ENCODE assay signal across 8 cellular contexts in genomic region chr20:53591206-53591651, GRCh38. TPM values are rescaled to one million over a fixed set of nuclear protein-coding genes. Genes with fewer than 3 reads are reported as not detected.
DNase-seq lines count a peak whose midpoint lies in the region; ATAC-seq and TF ChIP-seq lines count a peak whose summit lies in the region.
"Not testable (repeated sequence)": the region's sequence is repeated elsewhere in the genome, so short reads cannot be mapped to it uniquely, and the experiment has no call there.

No MANE protein-coding gene starts in this region.

- H3K27me3 ChIP-seq in CD8-positive, alpha-beta T cell (ENCODE audit: insufficient read depth, low read length); SU-DHL-6 (ENCODE audit: low read length); iPS-20b (ENCODE audit: insufficient read depth, low read length); suprapubic skin: not testable (repeated sequence)

- TF ChIP-seq POLR2A in suprapubic skin (IDR thresholded peaks at IDR 0.05), result not testable (repeated sequence)

- H3K9me3 ChIP-seq in CD8-positive, alpha-beta T cell (ENCODE audit: low read length); SU-DHL-6 (ENCODE audit: insufficient read depth, low read length); iPS-20b (ENCODE audit: insufficient read depth, low read depth, low read length); suprapubic skin: not testable (repeated sequence)

- CTCF ChIA-PET in CD8-positive, alpha-beta T cell (lab: Charles Lee), result interaction anchor here (0.8 to 1.6 kb wide), 6 partner anchors 8 to 325 kb away, joined by 3 to 4 read pairs (median 3); no protein-coding TSS in a partner anchor

- not testable (repeated sequence) for H4K20me1 ChIP-seq in SU-DHL-6 (ENCODE audit: low read depth, low read length)

- not testable (repeated sequence) for TF ChIP-seq CTCF in CD8-positive, alpha-beta T cell (IDR thresholded peaks at IDR 0.05); SU-DHL-6 (IDR thresholded peaks at IDR 0.05; ENCODE audit: insufficient read depth, low read length, poor library complexity, severe bottlenecking); endothelial cell (IDR thresholded peaks at IDR 0.05; ENCODE audit: unreplicated experiment); neural crest cell (conservative IDR thresholded peaks at IDR 0.05); suprapubic skin (IDR thresholded peaks at IDR 0.05)

- peaks cover 10% of the 10 kb centered on the region for H3K36me3 Mint-ChIP-seq in CD8-positive, alpha-beta T cell
- peaks cover 31% of the 10 kb centered on the region for H3K36me3 Mint-ChIP-seq in activated naive CD8-positive, alpha-beta T cell treated with anti-CD3 and anti-CD28 coated beads, Interleukin-2, amount 10 ng/mL, durations not matched to agents 7 days and 5 days
- not testable (repeated sequence) for H3K36me3 Mint-ChIP-seq in endothelial cell (ENCODE audit: low read depth, unreplicated experiment); neural crest cell (ENCODE audit: low read depth)

- peak overlapping the region; percentile 95 for H3K4me3 Mint-ChIP-seq in CD8-positive, alpha-beta T cell
- peak overlapping the region; percentile 97 for H3K4me3 Mint-ChIP-seq in activated naive CD8-positive, alpha-beta T cell treated with anti-CD3 and anti-CD28 coated beads, Interleukin-2, amount 10 ng/mL, durations not matched to agents 7 days and 5 days
- H3K4me3 Mint-ChIP-seq in endothelial cell (ENCODE audit: unreplicated experiment) (peak overlapping the region; percentile 98), neural crest cell (peak overlapping the region; percentile 98)

- not testable (repeated sequence) for H3K9me2 ChIP-seq in SU-DHL-6 (replicated peaks; ENCODE audit: insufficient read depth, low read length)

- H3K9me3 Mint-ChIP-seq in CD8-positive, alpha-beta T cell; activated naive CD8-positive, alpha-beta T cell treated with anti-CD3 and anti-CD28 coated beads, Interleukin-2, amount 10 ng/mL, durations not matched to agents 7 days and 5 days; endothelial cell (ENCODE audit: unreplicated experiment); neural crest cell: not testable (repeated sequence)

- peaks cover 32% of the 10 kb centered on the region for H3K4me1 ChIP-seq in CD8-positive, alpha-beta T cell (ENCODE audit: insufficient read depth, low read length)
- H3K4me1 ChIP-seq in iPS-20b (ENCODE audit: insufficient read depth, low read length) (peaks cover 28% of the 10 kb centered on the region), suprapubic skin (peaks cover 48% of the 10 kb centered on the region)

- H3K36me3 ChIP-seq in CD8-positive, alpha-beta T cell (ENCODE audit: insufficient read depth, low read length); SU-DHL-6 (ENCODE audit: low read length); iPS-20b (ENCODE audit: insufficient read depth, low read depth, low read length); suprapubic skin: not testable (repeated sequence)

- not testable (repeated sequence) for ATAC-seq in CD8-positive, alpha-beta T cell; activated naive CD8-positive, alpha-beta T cell treated with anti-CD3 and anti-CD28 coated beads, Interleukin-2, amount 10 ng/mL, durations not matched to agents 7 days and 5 days (ENCODE audit: low read depth)

- DNase-seq in CD8-positive, alpha-beta T cell; Jurkat, Clone E6-1 (ENCODE audit: low read depth, low spot score); activated naive CD8-positive, alpha-beta T cell treated with anti-CD3 and anti-CD28 coated beads, Interleukin-2, amount 10 ng/mL, durations not matched to agents 7 days and 5 days; endothelial cell (ENCODE audit: low spot score); neural crest cell (ENCODE audit: low read depth, low spot score); suprapubic skin (ENCODE audit: low spot score in 2 of 2): not testable (repeated sequence)

- H3K27ac Mint-ChIP-seq in CD8-positive, alpha-beta T cell, result peak overlapping the region; percentile 98
- peak overlapping the region; percentile 89 for H3K27ac Mint-ChIP-seq in activated naive CD8-positive, alpha-beta T cell treated with anti-CD3 and anti-CD28 coated beads, Interleukin-2, amount 10 ng/mL, durations not matched to agents 7 days and 5 days
- H3K27ac Mint-ChIP-seq in endothelial cell (ENCODE audit: unreplicated experiment) (peak overlapping the region; percentile 99), neural crest cell (ENCODE audit: unreplicated experiment) (peak overlapping the region; percentile 11)

- TF ChIP-seq EP300 in suprapubic skin (IDR thresholded peaks at IDR 0.05), result not testable (repeated sequence)

- H3F3A ChIP-seq in SU-DHL-6 (ENCODE audit: insufficient read depth), result peaks cover 24% of the 10 kb centered on the region

- not testable (repeated sequence) for H2AFZ ChIP-seq in SU-DHL-6 (ENCODE audit: low read depth, low read length, severe bottlenecking)

- peak overlapping the region; percentile 79 for H3K4me2 ChIP-seq in SU-DHL-6 (ENCODE audit: low read depth, low read length, poor library complexity, severe bottlenecking)

- H3K9ac ChIP-seq in SU-DHL-6 (ENCODE audit: low read length), result peak overlapping the region; percentile 88
- peak overlapping the region; percentile 97; the same call in 1 of the 2 replicates for H3K9ac ChIP-seq in iPS-20b (ENCODE audit: low read depth, low read length)

- not testable (repeated sequence) for H3K27me3 Mint-ChIP-seq in CD8-positive, alpha-beta T cell (ENCODE audit: low read depth); activated naive CD8-positive, alpha-beta T cell treated with anti-CD3 and anti-CD28 coated beads, Interleukin-2, amount 10 ng/mL, durations not matched to agents 7 days and 5 days; endothelial cell (ENCODE audit: unreplicated experiment); neural crest cell (ENCODE audit: low read depth)

- 8% methylated on average over 4 of the region's 4 CpGs for WGBS in suprapubic skin

- peak overlapping the region; percentile 65 for H3K4me3 ChIP-seq in CD8-positive, alpha-beta T cell (ENCODE audit: low read depth, low read length)
- peak overlapping the region; percentile 66 for H3K4me3 ChIP-seq in Jurkat, Clone E6-1 (ENCODE audit: low read length)
- H3K4me3 ChIP-seq in SU-DHL-6 (ENCODE audit: insufficient read depth, low read length, poor library complexity, severe bottlenecking) (peak overlapping the region; percentile 37), iPS-20b (ENCODE audit: low read length) (peak overlapping the region; percentile 85), suprapubic skin (peak overlapping the region; percentile 99)

- H3K27ac ChIP-seq in CD8-positive, alpha-beta T cell (ENCODE audit: low read depth, low read length), result peak overlapping the region; percentile 85
- H3K27ac ChIP-seq in SU-DHL-6 (ENCODE audit: low read depth, low read length) (peak overlapping the region; percentile 83), iPS-20b (ENCODE audit: low read length) (peak overlapping the region; percentile 79), suprapubic skin (peak overlapping the region; percentile 100)

- intact Hi-C loops in CD8-positive, alpha-beta T cell (cut with DNase I, micrococcal nuclease), result loop anchor here in 1 of 2 experiments (5.0 kb wide), 1 partner anchor 116 kb away; no protein-coding TSS in a partner anchor

- peaks cover 45% of the 10 kb centered on the region for H3K79me2 ChIP-seq in SU-DHL-6 (ENCODE audit: insufficient read depth, low read length)

- POLR2A ChIA-PET in CD8-positive, alpha-beta T cell (lab: Charles Lee), result interaction anchor here (0.6 to 1.5 kb wide), 4 partner anchors 8 to 255 kb away, joined by 3 to 8 read pairs (median 3); no protein-coding TSS in a partner anchor
- POLR2A ChIA-PET in activated naive CD8-positive, alpha-beta T cell treated with anti-CD3 and anti-CD28 coated beads, Interleukin-2, amount 10 ng/mL, durations not matched to agents 7 days and 5 days (lab: Charles Lee), result interaction anchor here (1.0 to 9.7 kb wide), 7 partner anchors 10 to 303 kb away, joined by 3 to 109 read pairs (median 3); no protein-coding TSS in a partner anchor

- peaks cover 48% of the 10 kb centered on the region for H3K4me1 Mint-ChIP-seq in CD8-positive, alpha-beta T cell (ENCODE audit: low read depth)
- H3K4me1 Mint-ChIP-seq in activated naive CD8-positive, alpha-beta T cell treated with anti-CD3 and anti-CD28 coated beads, Interleukin-2, amount 10 ng/mL, durations not matched to agents 7 days and 5 days, result peaks cover 27% of the 10 kb centered on the region
- peaks cover 41% of the 10 kb centered on the region for H3K4me1 Mint-ChIP-seq in endothelial cell (ENCODE audit: unreplicated experiment)
- H3K4me1 Mint-ChIP-seq in neural crest cell, result peaks cover 59% of the 10 kb centered on the region

RNA-seq across cellular contexts. Expression of gene ZNF217, which starts 2.4 kb away (rescaled TPM):
- 10 to 100 TPM; 71.8 to 79.9 TPM for total RNA-seq in CD8-positive, alpha-beta T cell
- 20.9 TPM for polyA plus RNA-seq in Jurkat, Clone E6-1 (2012; ENCODE audit: insufficient read depth, insufficient read length)
- total RNA-seq in activated naive CD8-positive, alpha-beta T cell treated with anti-CD3 and anti-CD28 coated beads, Interleukin-2, amount 10 ng/mL, durations not matched to agents 7 days and 5 days, result 100 to 1,000 TPM; 133 to 144 TPM
- total RNA-seq in endothelial cell (ENCODE audit: unreplicated experiment), result 76.7 TPM
- total RNA-seq in neural crest cell, result 32.0 and 35.5 TPM in 2 replicates
- total RNA-seq in suprapubic skin, result 10 to 100 TPM; 31.2 to 64.8 (median 46.7) TPM

Comparison
In these comparisons a context has a peak if more than half of its experiments do, and no peak if none do; other contexts are left out.
1. H3K4me3 ChIP-seq: peak in every context shown above with its lines; median percentile 99 in suprapubic skin; 85 in iPS-20b; 66 in Jurkat, Clone E6-1; 65 in CD8-positive, alpha-beta T cell; 37 in SU-DHL-6.
2. H3K27ac Mint-ChIP-seq: peak in every context shown above with its lines; median percentile 99 in endothelial cell; 98 in CD8-positive, alpha-beta T cell; 89 in activated naive CD8-positive, alpha-beta T cell treated with anti-CD3 and anti-CD28 coated beads, Interleukin-2, amount 10 ng/mL, durations not matched to agents 7 days and 5 days; 11 in neural crest cell.